In the genomic region with DNA sequence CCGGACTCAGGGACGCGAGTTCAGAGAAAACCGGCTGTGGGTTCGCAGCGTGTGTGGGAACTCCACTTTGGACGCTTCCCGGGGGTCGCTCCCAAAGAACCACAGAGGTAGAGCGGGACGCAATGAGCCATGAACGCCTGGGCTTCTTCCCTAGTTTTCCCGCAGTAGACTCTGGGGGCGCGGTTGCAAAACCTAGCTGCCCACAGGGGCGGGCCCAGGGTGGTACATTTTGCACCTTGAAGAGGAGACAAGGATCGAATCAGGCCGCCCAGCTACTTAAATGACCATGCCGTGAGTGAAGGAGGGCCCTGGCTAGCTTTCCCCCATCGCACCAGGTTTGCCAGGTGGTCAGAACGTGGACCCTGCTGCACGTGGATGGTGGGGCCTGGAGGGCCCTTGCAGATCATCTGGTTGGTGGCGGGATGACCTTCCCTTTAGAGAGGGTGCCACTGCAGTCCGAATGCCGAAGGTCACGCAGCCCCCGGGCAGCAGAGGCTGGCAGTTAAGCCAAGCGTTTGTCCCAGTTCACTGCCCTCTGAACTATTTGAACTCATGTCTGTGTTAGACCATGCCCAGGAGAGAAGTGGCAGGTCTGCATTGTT, we compare ENCODE assay signal across 8 cellular contexts. TPM values are rescaled to one million over a fixed set of nuclear protein-coding genes. Genes with fewer than 3 reads are reported as not detected.
DNase-seq lines count a peak whose midpoint lies in the region; ATAC-seq and TF ChIP-seq lines count a peak whose summit lies in the region.

No MANE protein-coding gene starts in this region.

- peak overlapping the region; percentile 46 for H3K4me3 ChIP-seq in GM06990 (replicated peaks; ENCODE audit: low read depth, low read length)

- POLR2A ChIA-PET in MCF 10A (lab: Yijun Ruan, JAX), result interaction anchor here (1.8 kb wide), 1 partner anchor 57 kb away, joined by 10 read pairs; no protein-coding TSS in a partner anchor

- BruUV-seq in MCF 10A (replicated peaks; lab: Mats Ljungman, UMichigan), result TSS peak; percentile 40

- DNase-seq in GM06990 (ENCODE audit: extremely low read depth, insufficient read length) (no peak), NCI-H146 treated with DMSO at 0.1 percent for 48 hours (lab: John Stamatoyannopoulos, UW; ENCODE audit: unreplicated experiment) (peak; percentile 80), MCF 10A (ENCODE audit: unreplicated experiment) (no peak), superior temporal gyrus (ENCODE audit: extremely low spot score) (peak; percentile 71), activated gamma-delta T cell (lab: John Stamatoyannopoulos, UW) (no peak)

- peaks cover 9% of the 10 kb centered on the region for H3K9me3 Mint-ChIP-seq in MCF 10A (ENCODE audit: unreplicated experiment)

- peak overlapping the region; percentile 96 for H3K27ac ChIP-seq in layer of hippocampus (ENCODE audit: low read depth, low read length)

- intact Hi-C loops in MCF 10A (cut with micrococcal nuclease), result loop anchor here (1.0 to 2.0 kb wide), 4 partner anchors 31 to 157 kb away; a partner anchor contains a TSS

- H3K4me3 Mint-ChIP-seq in MCF 10A (ENCODE audit: unreplicated experiment), result peak overlapping the region; percentile 82

- ATAC-seq in GM21390 (IDR thresholded peaks at IDR 0.05; ENCODE audit: unreplicated experiment) (no peak), GM19455 (IDR thresholded peaks at IDR 0.05; ENCODE audit: unreplicated experiment) (no peak)

- no peaks in the 10 kb centered on the region for H3K27me3 Mint-ChIP-seq in MCF 10A (ENCODE audit: insufficient read depth, unreplicated experiment)

- H3K27ac Mint-ChIP-seq in MCF 10A (ENCODE audit: low read depth, unreplicated experiment), result peak overlapping the region; percentile 89

- TF ChIP-seq CTCF in GM06990 (IDR thresholded peaks at IDR 0.05; ENCODE audit: insufficient read depth, low read length, poor library complexity, severe bottlenecking) (no peak), MCF 10A (IDR thresholded peaks at IDR 0.05; ENCODE audit: unreplicated experiment) (no peak)

- peaks cover 17% of the 10 kb centered on the region for H3K4me1 Mint-ChIP-seq in MCF 10A (ENCODE audit: insufficient read depth, unreplicated experiment)

- no peaks in the 10 kb centered on the region for H3K36me3 ChIP-seq in GM06990 (ENCODE audit: control insufficient read depth, insufficient read depth, low read length)

- H3K27me3 ChIP-seq in GM06990 (replicated peaks; ENCODE audit: control insufficient read depth, insufficient read depth, low read length) (no peaks in the 10 kb centered on the region), layer of hippocampus (ENCODE audit: control insufficient read depth, insufficient read depth, low read length) (no peaks in the 10 kb centered on the region)

- CTCF ChIA-PET in MCF 10A (lab: Yijun Ruan, JAX), result interaction anchor here (0.6 kb wide), 3 partner anchors 33 to 1609 kb away, joined by 3 to 7 read pairs (median 3); no protein-coding TSS in a partner anchor

- H3K36me3 Mint-ChIP-seq in MCF 10A (ENCODE audit: insufficient read depth, unreplicated experiment), result peaks cover 7% of the 10 kb centered on the region

RNA-seq across cellular contexts. Expression of a gene that starts 0.6 kb away (rescaled TPM):
- 39.2 and 49.5 TPM in 2 replicates for total RNA-seq in MCF 10A (2022)

Comparison
In these comparisons a context has a peak if more than half of its experiments do, and no peak if none do; other contexts are left out.
1. DNase-seq: peak in NCI-H146 treated with DMSO at 0.1 percent for 48 hours (single experiment) and superior temporal gyrus (single experiment); none in GM06990 (single experiment), MCF 10A (single experiment) and activated gamma-delta T cell (single experiment).